ENCODE assay signal across 11 cellular contexts in the genomic region with DNA sequence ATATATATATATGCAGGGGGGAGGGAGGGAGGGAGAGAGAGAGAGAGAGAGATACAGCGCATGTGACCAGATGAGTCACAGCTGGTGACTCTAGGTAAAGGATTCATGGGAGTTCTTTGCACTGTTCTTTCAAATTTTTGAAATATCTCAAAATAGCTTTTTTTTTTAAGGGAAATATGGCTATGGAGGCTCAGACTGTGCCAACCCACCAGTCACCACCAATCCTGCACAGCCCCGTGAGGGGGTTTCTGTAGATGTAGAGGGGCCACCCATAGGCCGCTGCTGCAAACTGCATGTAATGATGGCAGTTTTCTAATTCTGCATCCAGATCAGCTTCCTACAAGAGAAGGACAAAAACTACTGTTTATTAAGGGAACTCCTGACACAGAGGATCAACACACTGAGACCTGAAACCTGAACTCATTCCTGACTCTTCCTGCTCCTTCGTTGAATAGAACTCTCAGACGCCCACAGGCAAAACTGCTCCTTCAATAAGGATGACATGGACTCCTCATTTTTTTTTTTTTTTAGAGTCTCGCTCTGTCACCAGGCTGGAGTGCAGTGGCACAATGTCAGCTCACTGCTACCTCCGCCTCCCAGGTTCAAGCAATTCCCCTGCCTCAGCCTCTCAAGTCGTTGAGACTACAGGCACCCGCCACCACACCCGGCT. TPM values are rescaled to one million over a fixed set of nuclear protein-coding genes. Genes with fewer than 3 reads are reported as not detected.
DNase-seq lines count a peak whose midpoint lies in the region; ATAC-seq and TF ChIP-seq lines count a peak whose summit lies in the region.
"Had no signal": no experiment of that assay in that cellular context is flagged by ENCODE, and none has a peak within 500 bp of the region (broad histone marks: within the 10 kb centered on the region; RNA-seq: fewer than 3 reads in every experiment).

No MANE protein-coding gene starts in this region.

- H3K79me2 ChIP-seq in OCI-LY1 (ENCODE audit: insufficient read depth, low read length) = no peaks in the 10 kb centered on the region

- no peak for TF ChIP-seq CTCF in activated CD8-positive, alpha-beta T cell treated with anti-CD3 and anti-CD28 coated beads for 36 hours (IDR thresholded peaks at IDR 0.05)
- TF ChIP-seq CTCF in OCI-LY1 (IDR thresholded peaks at IDR 0.05; ENCODE audit: low read length) (peak; percentile 43), sigmoid colon (IDR thresholded peaks at IDR 0.05) (no peak)

- no peak for TF ChIP-seq EP300 in sigmoid colon (IDR thresholded peaks at IDR 0.05)

- H2AFZ ChIP-seq in OCI-LY1 (ENCODE audit: low read length) = no peak overlapping the region

- peak; percentile 69 for ATAC-seq in activated CD8-positive, alpha-beta T cell treated with anti-CD3 and anti-CD28 coated beads for 36 hours
- ATAC-seq in activated CD8-positive, alpha-beta T cell treated with anti-CD3 and anti-CD28 coated beads, Interleukin-2, amount 10 ng/mL, durations not matched to agents 7 days and 5 days = no peak
- peak; percentile 48 to 52 for ATAC-seq in stimulated activated naive B cell treated with anti-CD40 and anti-IgM and Interleukin-4, amounts not matched to agents 10 μg/mL and 1 μg/mL and 100 μg/mL, for 72 hours (replicated peaks)

- DNase-seq in activated CD8-positive, alpha-beta T cell treated with anti-CD3 and anti-CD28 coated beads for 36 hours = peak; percentile 38
- no peak for DNase-seq in activated CD8-positive, alpha-beta T cell treated with anti-CD3 and anti-CD28 coated beads, Interleukin-2, amount 10 ng/mL, durations not matched to agents 7 days and 5 days
- DNase-seq in epidermal melanocyte (ENCODE audit: insufficient read length, low spot score) (peak; percentile 23), COLO668 (lab: John Stamatoyannopoulos, UW; ENCODE audit: unreplicated experiment) (no peak), sigmoid colon (no peak), DMS114 treated with DMSO at 0.1 percent for 48 hours (lab: John Stamatoyannopoulos, UW; ENCODE audit: unreplicated experiment) (no peak)
- DNase-seq in stimulated activated naive B cell treated with anti-CD40 and anti-IgM and Interleukin-4, amounts not matched to agents 10 μg/mL and 1 μg/mL and 100 μg/mL, for 72 hours = no peak
- DNase-seq: activated gamma-delta T cell treated with Interleukin-2 at 50 U/mL for 16 hours had no signal

- peaks cover under 1% of the 10 kb centered on the region for H3K4me1 Mint-ChIP-seq in activated CD8-positive, alpha-beta T cell treated with anti-CD3 and anti-CD28 coated beads for 36 hours (ENCODE audit: low read depth)
- peaks cover 1% of the 10 kb centered on the region for H3K4me1 Mint-ChIP-seq in activated CD8-positive, alpha-beta T cell treated with anti-CD3 and anti-CD28 coated beads, Interleukin-2, amount 10 ng/mL, durations not matched to agents 7 days and 5 days (ENCODE audit: low read depth)
- H3K4me1 Mint-ChIP-seq in stimulated activated naive B cell treated with anti-CD40 and anti-IgM and Interleukin-4, amounts not matched to agents 10 μg/mL and 1 μg/mL and 100 μg/mL, for 72 hours = peaks cover 3% of the 10 kb centered on the region in 2 donors

- H3K36me3 ChIP-seq in OCI-LY1 (ENCODE audit: insufficient read depth, low read length) = peaks cover 39% of the 10 kb centered on the region; the same call in 1 of the 2 replicates
- H3K36me3 ChIP-seq in sigmoid colon = peaks cover 0 to 51% (median 12%) of the 10 kb centered on the region in 4 donors

- H3K27me3 ChIP-seq in OCI-LY1 (ENCODE audit: insufficient read depth, low read length) (no peaks in the 10 kb centered on the region), sigmoid colon (no peaks in the 10 kb centered on the region)

- H3K27me3 Mint-ChIP-seq in activated CD8-positive, alpha-beta T cell treated with anti-CD3 and anti-CD28 coated beads for 36 hours = no peaks in the 10 kb centered on the region
- no peaks in the 10 kb centered on the region for H3K27me3 Mint-ChIP-seq in activated CD8-positive, alpha-beta T cell treated with anti-CD3 and anti-CD28 coated beads, Interleukin-2, amount 10 ng/mL, durations not matched to agents 7 days and 5 days (ENCODE audit: low read depth)
- H3K27me3 Mint-ChIP-seq in stimulated activated naive B cell treated with anti-CD40 and anti-IgM and Interleukin-4, amounts not matched to agents 10 μg/mL and 1 μg/mL and 100 μg/mL, for 72 hours = no peaks in the 10 kb centered on the region

- 94% methylated on average over 10 of the region's 10 CpGs for WGBS in sigmoid colon, 2 donors

- no peak overlapping the region for H3K4me3 Mint-ChIP-seq in activated CD8-positive, alpha-beta T cell treated with anti-CD3 and anti-CD28 coated beads for 36 hours
- H3K4me3 Mint-ChIP-seq in activated CD8-positive, alpha-beta T cell treated with anti-CD3 and anti-CD28 coated beads, Interleukin-2, amount 10 ng/mL, durations not matched to agents 7 days and 5 days = no peak overlapping the region
- H3K4me3 Mint-ChIP-seq in stimulated activated naive B cell treated with anti-CD40 and anti-IgM and Interleukin-4, amounts not matched to agents 10 μg/mL and 1 μg/mL and 100 μg/mL, for 72 hours = no peak overlapping the region

- H3K36me3 Mint-ChIP-seq in activated CD8-positive, alpha-beta T cell treated with anti-CD3 and anti-CD28 coated beads for 36 hours (ENCODE audit: low read depth) = peaks cover 13% of the 10 kb centered on the region
- H3K36me3 Mint-ChIP-seq in activated CD8-positive, alpha-beta T cell treated with anti-CD3 and anti-CD28 coated beads, Interleukin-2, amount 10 ng/mL, durations not matched to agents 7 days and 5 days (ENCODE audit: low read depth) = peaks cover 29% of the 10 kb centered on the region
- H3K36me3 Mint-ChIP-seq in stimulated activated naive B cell treated with anti-CD40 and anti-IgM and Interleukin-4, amounts not matched to agents 10 μg/mL and 1 μg/mL and 100 μg/mL, for 72 hours = peaks cover 26 to 32% of the 10 kb centered on the region in 2 donors

- H3K27ac Mint-ChIP-seq in activated CD8-positive, alpha-beta T cell treated with anti-CD3 and anti-CD28 coated beads for 36 hours = no peak overlapping the region
- no peak overlapping the region for H3K27ac Mint-ChIP-seq in activated CD8-positive, alpha-beta T cell treated with anti-CD3 and anti-CD28 coated beads, Interleukin-2, amount 10 ng/mL, durations not matched to agents 7 days and 5 days
- H3K27ac Mint-ChIP-seq in stimulated activated naive B cell treated with anti-CD40 and anti-IgM and Interleukin-4, amounts not matched to agents 10 μg/mL and 1 μg/mL and 100 μg/mL, for 72 hours = no peak overlapping the region

- H3K9me3 ChIP-seq in OCI-LY1 (ENCODE audit: low read length) (no peaks in the 10 kb centered on the region), sigmoid colon (no peaks in the 10 kb centered on the region)
- H3K9me3 ChIP-seq: thoracic aorta had no signal

- H3K27ac ChIP-seq in OCI-LY1 (ENCODE audit: low read depth, low read length, poor library complexity, severe bottlenecking) (no peak overlapping the region), sigmoid colon (no peak overlapping the region)
- H3K27ac ChIP-seq: thoracic aorta had no signal

- H3K4me2 ChIP-seq in OCI-LY1 (ENCODE audit: low read length) = no peak overlapping the region

- no peaks in the 10 kb centered on the region for H3K9me3 Mint-ChIP-seq in activated CD8-positive, alpha-beta T cell treated with anti-CD3 and anti-CD28 coated beads for 36 hours
- no peaks in the 10 kb centered on the region for H3K9me3 Mint-ChIP-seq in activated CD8-positive, alpha-beta T cell treated with anti-CD3 and anti-CD28 coated beads, Interleukin-2, amount 10 ng/mL, durations not matched to agents 7 days and 5 days (ENCODE audit: insufficient read depth)
- H3K9me3 Mint-ChIP-seq in stimulated activated naive B cell treated with anti-CD40 and anti-IgM and Interleukin-4, amounts not matched to agents 10 μg/mL and 1 μg/mL and 100 μg/mL, for 72 hours = no peaks in the 10 kb centered on the region

- intact Hi-C loops in activated CD8-positive, alpha-beta T cell treated with anti-CD3 and anti-CD28 coated beads for 36 hours (cut with micrococcal nuclease) = no loop called here
- intact Hi-C loops in sigmoid colon (cut with DNase I) = loop anchor here (5.0 kb wide), 1 partner anchor 38 kb away; no protein-coding TSS in a partner anchor

- H3K4me3 ChIP-seq in OCI-LY1 (ENCODE audit: low read depth, low read length, poor library complexity, severe bottlenecking) = no peak overlapping the region
- H3K4me3 ChIP-seq in sigmoid colon = no peak overlapping the region
- H3K4me3 ChIP-seq: skin epidermis, thoracic aorta had no signal

- no peaks in the 10 kb centered on the region for H3K9me2 ChIP-seq in OCI-LY1 (ENCODE audit: low read depth, low read length)

- no peak overlapping the region for H3K9ac ChIP-seq in OCI-LY1 (ENCODE audit: low read length)

- H4K20me1 ChIP-seq in OCI-LY1 (ENCODE audit: insufficient read depth, low read length) = no peaks in the 10 kb centered on the region

- no peaks in the 10 kb centered on the region for H3K4me1 ChIP-seq in OCI-LY1 (ENCODE audit: insufficient read depth, low read length, severe bottlenecking)
- peaks cover 0 to 5% (median 2%) of the 10 kb centered on the region in 4 donors for H3K4me1 ChIP-seq in sigmoid colon

- no peaks in the 10 kb centered on the region for H3F3A ChIP-seq in OCI-LY1 (ENCODE audit: insufficient read depth, low read length)

- CTCF ChIA-PET in activated CD8-positive, alpha-beta T cell treated with anti-CD3 and anti-CD28 coated beads for 36 hours (lab: Charles Lee) = interaction anchor here (0.6 to 1.2 kb wide), 2 partner anchors 15 to 417 kb away, joined by 3 read pairs; no protein-coding TSS in a partner anchor
- CTCF ChIA-PET in activated CD8-positive, alpha-beta T cell treated with anti-CD3 and anti-CD28 coated beads, Interleukin-2, amount 10 ng/mL, durations not matched to agents 7 days and 5 days (lab: Charles Lee) = no interaction called here

- POLR2A ChIA-PET in activated CD8-positive, alpha-beta T cell treated with anti-CD3 and anti-CD28 coated beads for 36 hours (lab: Charles Lee) = no interaction called here
- POLR2A ChIA-PET in activated CD8-positive, alpha-beta T cell treated with anti-CD3 and anti-CD28 coated beads, Interleukin-2, amount 10 ng/mL, durations not matched to agents 7 days and 5 days (lab: Charles Lee) = no interaction called here

- TF ChIP-seq POLR2A in sigmoid colon (IDR thresholded peaks at IDR 0.05) = no peak

RNA-seq across cellular contexts. Expression of a gene that starts 17.3 kb away (rescaled TPM):
- total RNA-seq in activated CD8-positive, alpha-beta T cell treated with anti-CD3 and anti-CD28 coated beads for 36 hours = 10 to 100 TPM; 17.7 to 20.2 TPM
- total RNA-seq in activated CD8-positive, alpha-beta T cell treated with anti-CD3 and anti-CD28 coated beads, Interleukin-2, amount 10 ng/mL, durations not matched to agents 7 days and 5 days = 10 to 100 TPM; 25.1 to 28.5 TPM
- 10 to 100 TPM in 2 of 4 donors, 1 to 10 TPM in 2; 7.5 to 11.7 (median 9.7) TPM for total RNA-seq in sigmoid colon
- 10 to 100 TPM in 1 of 3 donors, 1 to 10 TPM in 2; 3.0 to 10.9 (median 4.9) TPM for polyA plus RNA-seq in sigmoid colon

RNA-seq across cellular contexts. Expression of a gene that starts 53.5 kb away (rescaled TPM):
- 10 to 100 TPM; 61.3 to 63.3 TPM for total RNA-seq in activated CD8-positive, alpha-beta T cell treated with anti-CD3 and anti-CD28 coated beads for 36 hours
- 10 to 100 TPM; 60.3 to 61.9 TPM for total RNA-seq in activated CD8-positive, alpha-beta T cell treated with anti-CD3 and anti-CD28 coated beads, Interleukin-2, amount 10 ng/mL, durations not matched to agents 7 days and 5 days
- total RNA-seq in sigmoid colon = 10 to 100 TPM; 42.4 to 72.0 (median 60.5) TPM
- 100 to 1,000 TPM in 1 of 3 donors, 10 to 100 TPM in 2; 59.9 to 136 (median 80.5) TPM for polyA plus RNA-seq in sigmoid colon

RNA-seq across cellular contexts. Expression of a gene that starts 56.1 kb away (rescaled TPM):
- total RNA-seq in activated CD8-positive, alpha-beta T cell treated with anti-CD3 and anti-CD28 coated beads for 36 hours = 100 to 1,000 TPM; 143 to 152 TPM
- 100 to 1,000 TPM; 182 to 186 TPM for total RNA-seq in activated CD8-positive, alpha-beta T cell treated with anti-CD3 and anti-CD28 coated beads, Interleukin-2, amount 10 ng/mL, durations not matched to agents 7 days and 5 days
- 100 to 1,000 TPM; 117 to 170 (median 140) TPM for total RNA-seq in sigmoid colon
- polyA plus RNA-seq in sigmoid colon = 100 to 1,000 TPM; 286 to 382 (median 352) TPM

Comparison
In these comparisons a context has a peak if more than half of its experiments do, and no peak if none do; other contexts are left out.
1. DNase-seq: peak in activated CD8-positive, alpha-beta T cell treated with anti-CD3 and anti-CD28 coated beads for 36 hours (single experiment) and epidermal melanocyte (single experiment); none in activated CD8-positive, alpha-beta T cell treated with anti-CD3 and anti-CD28 coated beads, Interleukin-2, amount 10 ng/mL, durations not matched to agents 7 days and 5 days (single experiment), stimulated activated naive B cell treated with anti-CD40 and anti-IgM and Interleukin-4, amounts not matched to agents 10 μg/mL and 1 μg/mL and 100 μg/mL, for 72 hours (single experiment), COLO668 (single experiment), sigmoid colon (single experiment) and DMS114 treated with DMSO at 0.1 percent for 48 hours (single experiment).